9 cellular contexts compared by ENCODE assay signal in genomic region chr4:124631760-124632159, GRCh38.
A peak's percentile ranks its signal among the peaks of the same experiment; 100 is the strongest.
DNase-seq lines count a peak whose midpoint lies in the region; ATAC-seq lines count a peak whose summit lies in the region.
"Had no signal": no experiment of that assay in that cellular context is flagged by ENCODE, and none has a peak within 500 bp of the region (broad histone marks: within the 10 kb centered on the region; RNA-seq: fewer than 3 reads in every experiment).

No MANE protein-coding gene starts in this region.

- H3K27me3 ChIP-seq in CD8-positive, alpha-beta memory T cell (ENCODE audit: insufficient read depth, low read length, poor library complexity, severe bottlenecking) = no peaks in the 10 kb centered on the region

- POLR2A ChIA-PET in CD8-positive, alpha-beta memory T cell (lab: Charles Lee) = no interaction called here

- H3K4me3 ChIP-seq in CD8-positive, alpha-beta memory T cell (ENCODE audit: low read length) = no peak overlapping the region

- ATAC-seq in GM18511 (IDR thresholded peaks at IDR 0.05; ENCODE audit: unreplicated experiment) (peak; percentile 94), HG02798 (IDR thresholded peaks at IDR 0.05; ENCODE audit: poor library complexity, unreplicated experiment) (peak; percentile 91)
- peak; percentile 76 for ATAC-seq in stimulated activated naive CD8-positive, alpha-beta T cell treated with anti-CD3 and anti-CD28 coated beads, Interleukin-15, amount 100 ng/mL, for 72 hours
- ATAC-seq in effector memory CD8-positive, alpha-beta T cell (replicated peaks) = no peak

- DNase-seq in NOMO-1 treated with DMSO at 0.1 percent for 48 hours (lab: John Stamatoyannopoulos, UW; ENCODE audit: unreplicated experiment) (peak; percentile 28), fibroblast of peridontal ligament (ENCODE audit: extremely low read depth) (peak; percentile 94), NCI-H2107 (lab: John Stamatoyannopoulos, UW) (no peak)
- peak in 1 of 2 donors; percentile 9 for DNase-seq in stimulated activated naive CD8-positive, alpha-beta T cell treated with anti-CD3 and anti-CD28 coated beads, Interleukin-15, amount 100 ng/mL, for 72 hours
- no peak for DNase-seq in CD8-positive, alpha-beta memory T cell
- DNase-seq in effector memory CD8-positive, alpha-beta T cell = no peak

- H3K4me1 Mint-ChIP-seq in stimulated activated naive CD8-positive, alpha-beta T cell treated with anti-CD3 and anti-CD28 coated beads, Interleukin-15, amount 100 ng/mL, for 72 hours = peaks cover 9% of the 10 kb centered on the region
- H3K4me1 Mint-ChIP-seq in CD8-positive, alpha-beta memory T cell = no peaks in the 10 kb centered on the region
- H3K4me1 Mint-ChIP-seq in effector memory CD8-positive, alpha-beta T cell (ENCODE audit: low read depth in 2 of 2) = no peaks in the 10 kb centered on the region

- H3K4me3 Mint-ChIP-seq in stimulated activated naive CD8-positive, alpha-beta T cell treated with anti-CD3 and anti-CD28 coated beads, Interleukin-15, amount 100 ng/mL, for 72 hours = no peak overlapping the region
- peak overlapping the region in 1 of 7 donors; percentile 33 for H3K4me3 Mint-ChIP-seq in CD8-positive, alpha-beta memory T cell
- no peak overlapping the region for H3K4me3 Mint-ChIP-seq in effector memory CD8-positive, alpha-beta T cell

- peak overlapping the region in 1 of 2 donors; percentile 2 for H3K27ac Mint-ChIP-seq in stimulated activated naive CD8-positive, alpha-beta T cell treated with anti-CD3 and anti-CD28 coated beads, Interleukin-15, amount 100 ng/mL, for 72 hours
- H3K27ac Mint-ChIP-seq in CD8-positive, alpha-beta memory T cell = no peak overlapping the region
- H3K27ac Mint-ChIP-seq in effector memory CD8-positive, alpha-beta T cell = no peak overlapping the region

- no peaks in the 10 kb centered on the region for H3K9me3 ChIP-seq in CD8-positive, alpha-beta memory T cell (ENCODE audit: low read length)

- no peaks in the 10 kb centered on the region for H3K36me3 ChIP-seq in CD8-positive, alpha-beta memory T cell (ENCODE audit: insufficient read depth, low read length)

- no peak overlapping the region for H3K27ac ChIP-seq in CD8-positive, alpha-beta memory T cell (ENCODE audit: low read depth, low read length)
- H3K27ac ChIP-seq: parathyroid adenoma had no signal

- no peaks in the 10 kb centered on the region for H3K4me1 ChIP-seq in CD8-positive, alpha-beta memory T cell (ENCODE audit: insufficient read depth, low read length)
- H3K4me1 ChIP-seq: parathyroid adenoma had no signal

- H3K9me3 Mint-ChIP-seq in stimulated activated naive CD8-positive, alpha-beta T cell treated with anti-CD3 and anti-CD28 coated beads, Interleukin-15, amount 100 ng/mL, for 72 hours = no peaks in the 10 kb centered on the region
- H3K9me3 Mint-ChIP-seq in CD8-positive, alpha-beta memory T cell = peaks cover 0 to 12% (median 0%) of the 10 kb centered on the region in 5 donors
- peaks cover 0 to 6% of the 10 kb centered on the region in 2 donors for H3K9me3 Mint-ChIP-seq in effector memory CD8-positive, alpha-beta T cell

- CTCF ChIA-PET in CD8-positive, alpha-beta memory T cell (lab: Charles Lee) = no interaction called here

- no peaks in the 10 kb centered on the region for H3K36me3 Mint-ChIP-seq in CD8-positive, alpha-beta memory T cell
- H3K36me3 Mint-ChIP-seq in effector memory CD8-positive, alpha-beta T cell (ENCODE audit: insufficient read depth) = no peaks in the 10 kb centered on the region

- H3K27me3 Mint-ChIP-seq in stimulated activated naive CD8-positive, alpha-beta T cell treated with anti-CD3 and anti-CD28 coated beads, Interleukin-15, amount 100 ng/mL, for 72 hours = no peaks in the 10 kb centered on the region
- no peaks in the 10 kb centered on the region for H3K27me3 Mint-ChIP-seq in CD8-positive, alpha-beta memory T cell
- H3K27me3 Mint-ChIP-seq in effector memory CD8-positive, alpha-beta T cell = no peaks in the 10 kb centered on the region

Comparison
In these comparisons a context has a peak if more than half of its experiments do, and no peak if none do; other contexts are left out.
1. DNase-seq: peak in NOMO-1 treated with DMSO at 0.1 percent for 48 hours (single experiment) and fibroblast of peridontal ligament (single experiment); none in CD8-positive, alpha-beta memory T cell (0 of 5), effector memory CD8-positive, alpha-beta T cell (0 of 3) and NCI-H2107 (single experiment).